In the genomic region with DNA sequence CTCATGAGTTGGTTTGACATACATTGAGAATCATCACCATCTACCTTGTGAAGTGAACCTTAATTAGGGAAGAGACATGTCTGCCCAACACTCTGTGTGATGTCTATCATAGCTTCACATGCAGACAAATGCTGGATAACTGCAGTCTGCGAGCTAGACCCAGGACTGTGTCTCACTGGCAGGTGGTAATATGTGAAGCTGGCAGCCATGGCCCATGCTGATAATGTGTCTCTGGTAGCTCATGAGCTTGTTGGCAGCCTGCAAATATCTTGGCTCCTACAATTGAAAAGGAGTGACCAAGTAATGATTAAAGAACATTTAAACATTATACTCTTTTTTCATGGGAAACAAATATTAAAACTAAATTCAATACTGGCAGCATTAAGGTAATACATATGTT, we compare ENCODE assay signal across 21 cellular contexts.
"Had no signal": no experiment of that assay in that cellular context is flagged by ENCODE, and none has a peak within 500 bp of the region (broad histone marks: within the 10 kb centered on the region; RNA-seq: fewer than 3 reads in every experiment).

No MANE protein-coding gene starts in this region.

- H3K4me2 ChIP-seq: KMS-11 had no signal

- FAIRE-seq: HTR-8/SVneo, K562, RCC 7860 had no signal

- H3K27ac ChIP-seq: HL-60, KMS-11, SJCRH30 had no signal

- H3K36me3 ChIP-seq: SJCRH30 had no signal

- H3K9ac ChIP-seq: KMS-11 had no signal

- H3K4me3 ChIP-seq: K562, SJCRH30 had no signal

- DNase-seq: Kasumi-1, MM.1S, NCI-H1092 treated with DMSO at 0.1 percent for 48 hours, NCI-H1436, NCI-H187, NCI-H2029, NCI-H2081 treated with DMSO at 0.1 percent for 48 hours, NCI-H2171, NCI-H510A, NCI-H524 treated with DMSO at 0.1 percent for 48 hours, NCI-H69, NCI-H774, RPMI8226, SHP77 treated with DMSO at 0.1 percent for 48 hours, SJCRH30 had no signal

- ATAC-seq: K562, SK-N-SH treated with all-trans-retinoic acid at 6 μM for 48 hours had no signal

- H3K9me3 ChIP-seq: SJCRH30 had no signal

- H3K27me3 ChIP-seq: SJCRH30 had no signal

- H3K4me1 ChIP-seq: SJCRH30 had no signal
